ENCODE assay signal across 1 cellular context in the genomic region with DNA sequence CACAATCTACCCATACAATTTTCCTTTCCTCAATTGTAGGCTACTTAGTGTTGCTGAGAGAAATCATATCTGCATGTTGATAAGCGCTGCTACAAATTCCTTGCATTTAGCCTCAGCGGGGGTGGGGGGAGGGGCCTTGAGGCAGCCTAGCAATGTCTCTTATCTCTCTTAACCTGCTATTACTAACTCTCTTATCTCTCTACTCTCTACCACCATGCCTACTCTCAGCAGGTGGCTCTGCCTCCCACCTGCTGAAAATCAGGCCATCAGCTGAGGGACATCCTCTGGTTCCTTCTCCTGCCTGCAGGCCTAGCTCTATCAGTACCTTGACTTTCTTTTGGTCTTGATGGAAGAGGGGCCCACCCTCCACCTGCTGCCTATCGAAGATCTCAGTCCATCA.
TF ChIP-seq lines count a peak whose summit lies in the region.

No MANE protein-coding gene starts in this region.

TF ChIP-seq in A549, 52 proteins besides CTCF, POLR2A, EP300 and RAD21 (continued from another document):
- no peak for TF ChIP-seq HMGXB4 (CRISPR knock-in tag; IDR thresholded peaks at IDR 0.05; ENCODE audit: borderline replicate concordance)
- TF ChIP-seq ZFP36 (IDR thresholded peaks at IDR 0.05; ENCODE audit: borderline replicate concordance, partially characterized antibody), result no peak
- TF ChIP-seq MYC (IDR thresholded peaks at IDR 0.05; ENCODE audit: borderline replicate concordance, low read length), result no peak
- TF ChIP-seq, protein P1, sequence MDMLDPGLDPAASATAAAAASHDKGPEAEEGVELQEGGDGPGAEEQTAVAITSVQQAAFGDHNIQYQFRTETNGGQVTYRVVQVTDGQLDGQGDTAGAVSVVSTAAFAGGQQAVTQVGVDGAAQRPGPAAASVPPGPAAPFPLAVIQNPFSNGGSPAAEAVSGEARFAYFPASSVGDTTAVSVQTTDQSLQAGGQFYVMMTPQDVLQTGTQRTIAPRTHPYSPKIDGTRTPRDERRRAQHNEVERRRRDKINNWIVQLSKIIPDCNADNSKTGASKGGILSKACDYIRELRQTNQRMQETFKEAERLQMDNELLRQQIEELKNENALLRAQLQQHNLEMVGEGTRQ (IDR thresholded peaks at IDR 0.05), result no peak
- no peak for TF ChIP-seq HEYL (CRISPR knock-in tag; IDR thresholded peaks at IDR 0.05)
- no peak for TF ChIP-seq FOSB (CRISPR knock-in tag; IDR thresholded peaks at IDR 0.05)
- TF ChIP-seq HOXB13 (CRISPR knock-in tag; IDR thresholded peaks at IDR 0.05; ENCODE audit: low read depth), result no peak
